10 cellular contexts compared by ENCODE assay signal in genomic region chr10:62636825-62637248, GRCh38.
DNase-seq lines count a peak whose midpoint lies in the region; ATAC-seq, FAIRE-seq and TF ChIP-seq lines count a peak whose summit lies in the region.
"Had no signal": no experiment of that assay in that cellular context is flagged by ENCODE, and none has a peak within 500 bp of the region (broad histone marks: within the 10 kb centered on the region; RNA-seq: fewer than 3 reads in every experiment).

No MANE protein-coding gene starts in this region.

- no peak overlapping the region for H2AFZ ChIP-seq in GM12878 (ENCODE audit: control insufficient read depth, low read depth, low read length)
- H2AFZ ChIP-seq in neuron (ENCODE audit: low read depth, low read length): peak overlapping the region; percentile 24

- H3K4me1 Mint-ChIP-seq in CD8-positive, alpha-beta T cell (ENCODE audit: low read depth): peaks cover 20% of the 10 kb centered on the region
- H3K4me1 Mint-ChIP-seq: mesothelial cell of epicardium had no signal

- peak; percentile 21 for TF ChIP-seq CTCF in CD8-positive, alpha-beta T cell (IDR thresholded peaks at IDR 0.05)
- peak in 1 of 3 experiments; percentile 24; a peak in 1 of 6 replicates for TF ChIP-seq CTCF in GM12878 (IDR thresholded peaks at IDR 0.05 in 2 of 3, conservative IDR thresholded peaks at IDR 0.05 in 1 of 3; ENCODE audit: control insufficient read depth in 2 of 3, extremely low read depth in 1 of 3, insufficient read depth in 1 of 3, low read depth in 3 of 3, low read length in 3 of 3)

- 18% methylated on average over 3 of the region's 3 CpGs for WGBS in GM12878 (ENCODE audit: insufficient coverage, insufficient replicate concordance, low lambda C conversion rate, missing lambda C conversion rate)

- peaks cover 34% of the 10 kb centered on the region for H3K4me1 ChIP-seq in CD8-positive, alpha-beta T cell (ENCODE audit: insufficient read depth, low read length)
- peaks cover 91% of the 10 kb centered on the region for H3K4me1 ChIP-seq in GM12878 (ENCODE audit: control insufficient read depth, insufficient read depth, low read length)
- H3K4me1 ChIP-seq in neuron (ENCODE audit: insufficient read depth, low read length): peaks cover 5% of the 10 kb centered on the region

- TF ChIP-seq RAD21 in GM12878 (IDR thresholded peaks at IDR 0.05; ENCODE audit: insufficient read depth, low read depth, low read length): peak; percentile 46; the same call in 1 of the 2 replicates

- intact Hi-C loops in CD8-positive, alpha-beta T cell (cut with DNase I, micrococcal nuclease): loop anchor here (1.0 to 10.0 kb wide), 12 partner anchors 44 to 993 kb away; partner anchors contain the start of genes NRBF2 (in 2 of the 2), ADO (in 1 of the 2) and ARID5B (in 1 of the 2)
- intact Hi-C loops in GM12878 (cut with micrococcal nuclease; ENCODE audit: unreplicated experiment): loop anchor here (1.0 to 2.0 kb wide), 4 partner anchors 16 to 180 kb away; partner anchors contain the start of gene EGR2

- H3K27me3 ChIP-seq in CD8-positive, alpha-beta T cell (ENCODE audit: insufficient read depth, low read length): no peaks in the 10 kb centered on the region
- H3K27me3 ChIP-seq in GM12878 (replicated peaks in 1 of 2; ENCODE audit: control insufficient read depth in 2 of 2, insufficient read depth in 2 of 2, low read length in 1 of 2) (no peaks in the 10 kb centered on the region), neuron (ENCODE audit: insufficient read depth, low read length) (no peaks in the 10 kb centered on the region)

- peak overlapping the region; percentile 48 for H3K4me3 ChIP-seq in CD8-positive, alpha-beta T cell (ENCODE audit: low read depth, low read length)
- H3K4me3 ChIP-seq in GM12878 (peak overlapping the region; percentile 12; the same call in 1 of the 2 replicates), neuron (ENCODE audit: low read length) (no peak overlapping the region)

- CTCF ChIA-PET in CD8-positive, alpha-beta T cell (lab: Charles Lee): interaction anchor here (0.6 to 3.5 kb wide), 12 partner anchors 11 to 1083 kb away, joined by 3 to 32 read pairs (median 4); partner anchors contain the start of gene EGR2
- CTCF ChIA-PET in GM12878 (lab: Yijun Ruan, JAX): interaction anchor here (1.1 to 7.6 kb wide), 9 partner anchors 17 to 182 kb away, joined by 3 to 64 read pairs (median 10); partner anchors contain the start of gene EGR2

- no peak overlapping the region for H3K4me3 Mint-ChIP-seq in CD8-positive, alpha-beta T cell
- H3K4me3 Mint-ChIP-seq: mesothelial cell of epicardium had no signal

- peak; percentile 19 for ATAC-seq in CD8-positive, alpha-beta T cell
- no peak for ATAC-seq in GM12878
- no peak for ATAC-seq in HG02852 (IDR thresholded peaks at IDR 0.05; ENCODE audit: unreplicated experiment)

- no peak for TF ChIP-seq EP300 in GM12878 (IDR thresholded peaks at IDR 0.05; ENCODE audit: borderline replicate concordance in 1 of 2, control insufficient read depth in 1 of 2, low read depth in 2 of 2, low read length in 2 of 2)

- H3K79me2 ChIP-seq in GM12878 (ENCODE audit: control insufficient read depth, insufficient read depth, low read length): no peaks in the 10 kb centered on the region

- no peaks in the 10 kb centered on the region for H4K20me1 ChIP-seq in GM12878 (ENCODE audit: control insufficient read depth, insufficient read depth)

- SMC1A ChIA-PET in GM12878 (lab: Charles Lee; ENCODE audit: uncharacterized antibody, unreplicated experiment): interaction anchor here (0.7 to 12.0 kb wide), 18 partner anchors 14 to 679 kb away, joined by 3 to 329 read pairs (median 14); partner anchors contain the start of genes ADO and EGR2

- POLR2A ChIA-PET in CD8-positive, alpha-beta T cell (lab: Charles Lee): interaction anchor here (0.6 to 2.3 kb wide), 13 partner anchors 11 to 737 kb away, joined by 3 to 14 read pairs (median 4); partner anchors contain the start of genes ADO, EGR2 and NRBF2
- POLR2A ChIA-PET in GM12878 (lab: Charles Lee): interaction anchor here (1.4 to 5.8 kb wide), 6 partner anchors 11 to 97 kb away, joined by 4 to 59 read pairs (median 16); no protein-coding TSS in a partner anchor

- no peaks in the 10 kb centered on the region for H3K36me3 Mint-ChIP-seq in CD8-positive, alpha-beta T cell
- H3K36me3 Mint-ChIP-seq: mesothelial cell of epicardium had no signal

- no peaks in the 10 kb centered on the region for H3K27me3 Mint-ChIP-seq in CD8-positive, alpha-beta T cell (ENCODE audit: low read depth)

- peak in 3 of 7 experiments; percentile 18 to 34 (median 21) for DNase-seq in CD8-positive, alpha-beta T cell
- DNase-seq in LHCN-M2 (ENCODE audit: low read depth) (peak; percentile 21), GM12878 (ENCODE audit: low read depth, low spot score) (no peak), SK-N-DZ (ENCODE audit: low spot score) (no peak), superior temporal gyrus (ENCODE audit: extremely low spot score) (no peak), CD1c-positive myeloid dendritic cell (ENCODE audit: extremely low spot score) (no peak)

- no peaks in the 10 kb centered on the region for H3K9me3 ChIP-seq in CD8-positive, alpha-beta T cell (ENCODE audit: low read length)
- H3K9me3 ChIP-seq in GM12878 (replicated peaks; ENCODE audit: control insufficient read depth, insufficient read depth, low read length) (no peaks in the 10 kb centered on the region; the same call in 2 of the 3 replicates), neuron (ENCODE audit: low read length) (no peaks in the 10 kb centered on the region)

- in situ Hi-C loops in GM12878 (cut with MboI): no loop called here

- no peaks in the 10 kb centered on the region for H3K9me3 Mint-ChIP-seq in CD8-positive, alpha-beta T cell
- H3K9me3 Mint-ChIP-seq: mesothelial cell of epicardium had no signal

- peak overlapping the region; percentile 62 for H3K9ac ChIP-seq in GM12878 (ENCODE audit: control insufficient read depth, insufficient read depth, low read length)

- RAD21 ChIA-PET in GM12878 (lab: Charles Lee; ENCODE audit: unreplicated experiment): interaction anchor here (0.7 to 5.8 kb wide), 18 partner anchors 11 to 866 kb away, joined by 3 to 97 read pairs (median 11); partner anchors contain the start of gene EGR2

- TF ChIP-seq POLR2A in GM12878 (IDR thresholded peaks at IDR 0.05; ENCODE audit: low read depth, low read length): no peak

- H3K27ac Mint-ChIP-seq in CD8-positive, alpha-beta T cell: no peak overlapping the region
- H3K27ac Mint-ChIP-seq: mesothelial cell of epicardium had no signal

- H3K4me2 ChIP-seq in GM12878 (ENCODE audit: control insufficient read depth, insufficient read depth): peak overlapping the region; percentile 88

- peak overlapping the region; percentile 77 for H3K27ac ChIP-seq in CD8-positive, alpha-beta T cell (ENCODE audit: low read depth, low read length)
- peak overlapping the region; percentile 95 for H3K27ac ChIP-seq in GM12878 (ENCODE audit: control insufficient read depth, insufficient read depth)

- no peaks in the 10 kb centered on the region for H3K36me3 ChIP-seq in CD8-positive, alpha-beta T cell (ENCODE audit: insufficient read depth, low read length)
- H3K36me3 ChIP-seq in GM12878 (ENCODE audit: control insufficient read depth in 2 of 2, insufficient read depth in 2 of 2, low read length in 1 of 2): no peaks in the 10 kb centered on the region
- H3K36me3 ChIP-seq in neuron (ENCODE audit: insufficient read depth, low read length): no peaks in the 10 kb centered on the region

- FAIRE-seq in GM12878 (lab: Jason Lieb, UNC): no peak
- FAIRE-seq: G401.6 had no signal

- BruUV-seq in GM12878 (replicated peaks; lab: Mats Ljungman, UMichigan): TSS peak; percentile 90

TF ChIP-seq in GM12878, 131 proteins besides CTCF, POLR2A, EP300 and RAD21 (continues in another document):
- no peak for TF ChIP-seq CREB1 (IDR thresholded peaks at IDR 0.05; ENCODE audit: low read depth)
- no peak for TF ChIP-seq STAT1 (conservative IDR thresholded peaks at IDR 0.05)
- TF ChIP-seq TCF12 (IDR thresholded peaks at IDR 0.05; ENCODE audit: low read depth, low read length): no peak
- no peak for TF ChIP-seq TAF1 (IDR thresholded peaks at IDR 0.05; ENCODE audit: borderline replicate concordance, low read depth, low read length)
- no peak for TF ChIP-seq CBX3 (IDR thresholded peaks at IDR 0.05; ENCODE audit: borderline replicate concordance, low read depth)
- TF ChIP-seq NR2C1 (IDR thresholded peaks at IDR 0.05): no peak
- no peak for TF ChIP-seq BCL11A (IDR thresholded peaks at IDR 0.05; ENCODE audit: low read depth, low read length)
- no peak for TF ChIP-seq ZZZ3 (IDR thresholded peaks at IDR 0.05; ENCODE audit: control insufficient read depth, insufficient read length, low read depth)
- no peak for TF ChIP-seq POLR2AphosphoS5 (IDR thresholded peaks at IDR 0.05; ENCODE audit: low read length)
- TF ChIP-seq WRNIP1 (IDR thresholded peaks at IDR 0.05; ENCODE audit: borderline replicate concordance, low read depth, low read length): no peak
- peak; percentile 20; the same call in 1 of the 2 replicates for TF ChIP-seq SMC3 (IDR thresholded peaks at IDR 0.05; ENCODE audit: borderline replicate concordance, low read length)
- no peak for TF ChIP-seq PRDM15 (CRISPR knock-in tag; IDR thresholded peaks at IDR 0.05)
